In genomic region chr12:76571256-76571655, GRCh38 we compare ENCODE assay signal across 1 cellular context.
TF ChIP-seq lines count a peak whose summit lies in the region.

No MANE protein-coding gene starts in this region.

TF ChIP-seq in IMR-90, 13 proteins besides CTCF, POLR2A, EP300 and RAD21:
- TF ChIP-seq MAFK (IDR thresholded peaks at IDR 0.05; ENCODE audit: low read depth, low read length) (no peak), CEBPB (IDR thresholded peaks at IDR 0.05; ENCODE audit: low read depth, low read length) (no peak), RCOR1 (IDR thresholded peaks at IDR 0.05; ENCODE audit: insufficient replicate concordance, low read length) (no peak), MXI1 (IDR thresholded peaks at IDR 0.05; ENCODE audit: borderline replicate concordance, low read depth, low read length) (no peak), BHLHE40 (IDR thresholded peaks at IDR 0.05; ENCODE audit: low read depth, low read length) (no peak), SMC3 (IDR thresholded peaks at IDR 0.05; ENCODE audit: low read depth, low read length) (no peak), ELK1 (IDR thresholded peaks at IDR 0.05; ENCODE audit: borderline replicate concordance, low read depth, low read length) (no peak), MAZ (IDR thresholded peaks at IDR 0.05; ENCODE audit: borderline replicate concordance, low read depth, low read length) (no peak), RFX5 (IDR thresholded peaks at IDR 0.05; ENCODE audit: low read depth, low read length) (no peak), NFE2L2 (IDR thresholded peaks at IDR 0.05; ENCODE audit: low read depth, low read length) (no peak), CHD1 (IDR thresholded peaks at IDR 0.05; ENCODE audit: low read depth, low read length) (no peak), FOS (IDR thresholded peaks at IDR 0.05; ENCODE audit: low read depth, low read length) (no peak)
- TF ChIP-seq, protein P1, sequence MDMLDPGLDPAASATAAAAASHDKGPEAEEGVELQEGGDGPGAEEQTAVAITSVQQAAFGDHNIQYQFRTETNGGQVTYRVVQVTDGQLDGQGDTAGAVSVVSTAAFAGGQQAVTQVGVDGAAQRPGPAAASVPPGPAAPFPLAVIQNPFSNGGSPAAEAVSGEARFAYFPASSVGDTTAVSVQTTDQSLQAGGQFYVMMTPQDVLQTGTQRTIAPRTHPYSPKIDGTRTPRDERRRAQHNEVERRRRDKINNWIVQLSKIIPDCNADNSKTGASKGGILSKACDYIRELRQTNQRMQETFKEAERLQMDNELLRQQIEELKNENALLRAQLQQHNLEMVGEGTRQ (IDR thresholded peaks at IDR 0.05; ENCODE audit: low read depth, low read length): no peak
